In the genomic region with DNA sequence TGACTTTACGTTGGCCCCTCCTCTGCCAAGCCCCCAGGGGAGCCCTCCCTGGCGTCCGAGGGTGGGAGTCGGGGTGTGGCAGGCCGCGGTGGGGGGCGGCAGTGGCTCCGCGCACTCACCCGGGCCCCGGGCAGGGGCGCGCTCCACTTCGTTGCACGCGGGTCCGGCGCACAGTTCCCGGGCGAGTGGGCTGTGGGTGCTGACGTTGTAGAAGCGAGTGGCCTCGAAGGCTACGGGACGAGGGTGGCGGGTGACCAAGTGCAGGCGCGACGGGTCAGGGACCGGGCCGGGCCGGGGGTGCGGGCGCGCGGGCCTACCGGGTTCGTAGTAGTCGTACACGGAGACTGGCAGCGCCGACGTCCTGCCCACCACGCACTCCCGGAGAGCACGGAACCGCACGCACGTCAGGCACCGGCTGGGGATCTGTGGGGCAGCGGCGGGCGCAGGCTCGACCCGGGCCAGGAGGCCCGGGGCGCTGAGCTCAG, we compare ENCODE assay signal across 8 cellular contexts. TPM values are rescaled to one million over a fixed set of nuclear protein-coding genes. Genes with fewer than 3 reads are reported as not detected.
A peak's percentile ranks its signal among the peaks of the same experiment; 100 is the strongest.
DNase-seq lines count a peak whose midpoint lies in the region; ATAC-seq, FAIRE-seq and TF ChIP-seq lines count a peak whose summit lies in the region.

No MANE protein-coding gene starts in this region.

- 22 to 33% methylated on average over 4 to 35 of the region's 57 CpGs for WGBS in upper lobe of left lung, 2 donors

- H3K36me3 ChIP-seq in bronchial epithelial cell (ENCODE audit: control insufficient read depth, insufficient read depth, low read length) (no peaks in the 10 kb centered on the region), lower lobe of right lung (no peaks in the 10 kb centered on the region), upper lobe of left lung (no peaks in the 10 kb centered on the region)

- DNase-seq in bronchial epithelial cell (ENCODE audit: low read depth) (no peak), lower lobe of right lung (peak; percentile 74), upper lobe of left lung (peak in 1 of 2 donors; percentile 91), pons (ENCODE audit: low spot score) (no peak)
- no peak for DNase-seq in effector CD8-positive, alpha-beta T cell (lab: John Stamatoyannopoulos, UW)

- no peak for FAIRE-seq in bronchial epithelial cell (lab: Jason Lieb, UNC)

- intact Hi-C loops in lower lobe of right lung (cut with DNase I) = no loop called here

- no peak for TF ChIP-seq CTCF in bronchial epithelial cell (IDR thresholded peaks at IDR 0.05; ENCODE audit: insufficient read depth, low read length, severe bottlenecking)
- no peak for TF ChIP-seq CTCF in lower lobe of right lung (IDR thresholded peaks at IDR 0.05)
- no peak for TF ChIP-seq CTCF in upper lobe of left lung (IDR thresholded peaks at IDR 0.05)

- H3K27ac ChIP-seq in lower lobe of right lung = peak overlapping the region; percentile 75
- peak overlapping the region; percentile 76 to 91 (median 82) for H3K27ac ChIP-seq in upper lobe of left lung

- ATAC-seq in GM19324 (IDR thresholded peaks at IDR 0.05; ENCODE audit: low FRiP score, unreplicated experiment) = peak; percentile 17
- ATAC-seq in HG03442 (IDR thresholded peaks at IDR 0.05; ENCODE audit: unreplicated experiment) = peak; percentile 23
- ATAC-seq in lower lobe of right lung = peak; percentile 14 to 23
- ATAC-seq in upper lobe of left lung (ENCODE audit: low FRiP score in 2 of 2) = peak in 1 of 2 donors; percentile 35
- no peak for ATAC-seq in GM19467 (IDR thresholded peaks at IDR 0.05; ENCODE audit: unreplicated experiment)

- peaks cover 31% of the 10 kb centered on the region for H3K4me1 ChIP-seq in lower lobe of right lung
- H3K4me1 ChIP-seq in upper lobe of left lung = peaks cover 3 to 29% (median 20%) of the 10 kb centered on the region in 4 donors

- no peak for TF ChIP-seq EP300 in upper lobe of left lung (IDR thresholded peaks at IDR 0.05)

- H3K4me3 ChIP-seq in bronchial epithelial cell (ENCODE audit: low read depth, low read length) (peak overlapping the region; percentile 69), lower lobe of right lung (peak overlapping the region; percentile 63), upper lobe of left lung (peak overlapping the region; percentile 48 to 67 (median 55))

- no peaks in the 10 kb centered on the region for H3K9me3 ChIP-seq in lower lobe of right lung
- H3K9me3 ChIP-seq in upper lobe of left lung = no peaks in the 10 kb centered on the region

- H3K27me3 ChIP-seq in bronchial epithelial cell (ENCODE audit: control insufficient read depth, insufficient read depth, low read length) (no peaks in the 10 kb centered on the region), lower lobe of right lung (ENCODE audit: low read depth) (no peaks in the 10 kb centered on the region), upper lobe of left lung (no peaks in the 10 kb centered on the region)

- TF ChIP-seq POLR2A in upper lobe of left lung (IDR thresholded peaks at IDR 0.05) = peak in 1 of 4 donors; percentile 53

RNA-seq across cellular contexts. Expression of gene F2RL3, which starts 8.8 kb away (rescaled TPM):
- total RNA-seq in bronchial epithelial cell (under 0.01 TPM in 1 of 2 replicates, not detected in the other), lower lobe of right lung (22.5 TPM), upper lobe of left lung (100 to 1,000 TPM in 1 of 6 donors, 10 to 100 TPM in 4, 1 to 10 TPM in 1; 7.3 to 130 (median 23.2) TPM)
